8 cellular contexts compared by ENCODE assay signal in genomic region chr4:25376754-25377571, GRCh38. TPM values are rescaled to one million over a fixed set of nuclear protein-coding genes. Genes with fewer than 3 reads are reported as not detected.
DNase-seq lines count a peak whose midpoint lies in the region; ATAC-seq and TF ChIP-seq lines count a peak whose summit lies in the region.

ANAPC4 (plus strand) TSS chr4:25377263; CDS start chr4:25377428, 165 bp downstream.

- H3K4me1 Mint-ChIP-seq in T-cell (peaks cover 3 to 16% (median 13%) of the 10 kb centered on the region in 3 donors), type B pancreatic cell (ENCODE audit: unreplicated experiment) (peaks cover 5% of the 10 kb centered on the region)

- ATAC-seq in HG02840 (IDR thresholded peaks at IDR 0.05; ENCODE audit: low FRiP score, unreplicated experiment) (peak; percentile 96), T-cell (replicated peaks in 1 of 4) (peak; percentile 93 to 96 (median 96)), heart right ventricle (peak; percentile 97 to 99 (median 98))

- peaks cover 7% of the 10 kb centered on the region for H3K36me3 Mint-ChIP-seq in T-cell
- no peaks in the 10 kb centered on the region for H3K36me3 Mint-ChIP-seq in type B pancreatic cell

- intact Hi-C loops in heart right ventricle (cut with DNase I) (loop anchor here in 4 of 10 donors (10.0 kb wide), 3 partner anchors 142 to 202 kb away; partner anchors contain the start of gene PI4K2B (in 1 of the 4)), posterior cingulate gyrus (cut with DNase I) (no loop called here)

- H3K27ac Mint-ChIP-seq in T-cell (peak within 1 kb of the TSS; percentile 66 to 87), type B pancreatic cell (peak within 1 kb of the TSS; percentile 87)

- H3K27ac ChIP-seq in adipose tissue (ENCODE audit: low read depth, low read length) (no peak within 1 kb of the TSS), heart right ventricle (peak within 1 kb of the TSS; percentile 22 to 90 (median 78))

- H3K27me3 Mint-ChIP-seq in T-cell, result no peaks in the 10 kb centered on the region
- no peaks in the 10 kb centered on the region for H3K27me3 Mint-ChIP-seq in type B pancreatic cell

- TF ChIP-seq CTCF in GM13977 (IDR thresholded peaks at IDR 0.05; ENCODE audit: extremely low read depth, insufficient read depth, missing control alignments) (no peak), heart right ventricle (IDR thresholded peaks at IDR 0.05) (peak in 4 of 9 donors; percentile 18 to 32 (median 28)), type B pancreatic cell (conservative IDR thresholded peaks at IDR 0.05) (peak; percentile 31)

- DNase-seq in GM13977 (ENCODE audit: low spot score), result peak; percentile 99
- peak; percentile 93 for DNase-seq in NCI-H1436 (lab: John Stamatoyannopoulos, UW)
- DNase-seq in T-cell, result peak; percentile 89 to 99 (median 94)
- peak; percentile 94 to 98 for DNase-seq in heart right ventricle
- DNase-seq in posterior cingulate gyrus, result peak; percentile 77 to 98 (median 89)
- DNase-seq in type B pancreatic cell (ENCODE audit: extremely low spot score, unreplicated experiment), result peak; percentile 94

- POLR2A ChIA-PET in T-cell (lab: Charles Lee), result no interaction called here

- peaks cover 0 to 8% (median 0%) of the 10 kb centered on the region in 11 donors for H3K9me3 ChIP-seq in heart right ventricle

- peak within 1 kb of the TSS; percentile 68 to 98 (median 90) for H3K4me3 ChIP-seq in heart right ventricle

- H3K4me3 Mint-ChIP-seq in T-cell (no peak within 1 kb of the TSS), type B pancreatic cell (peak within 1 kb of the TSS; percentile 81)

- H3K27me3 ChIP-seq in heart right ventricle, result no peaks in the 10 kb centered on the region

- H3K36me3 ChIP-seq in heart right ventricle, result peaks cover 0 to 24% (median 12%) of the 10 kb centered on the region in 9 donors

- 0 to 1% (median 0%) methylated on average over 44 to 71 of the region's 74 CpGs for WGBS in adipose tissue, 3 donors
- 0 to 1% methylated on average over 67 to 74 of the region's 74 CpGs for WGBS in heart right ventricle, 2 donors

- in situ Hi-C loops in GM13977 (cut with MboI; ENCODE audit: low pct_unique_long_range_greater_than_20kb, low sequenced_read_pairs, unreplicated experiment), result no loop called here

- CTCF ChIA-PET in T-cell (lab: Charles Lee), result interaction anchor here (0.9 to 1.5 kb wide), 7 partner anchors 9 to 143 kb away, joined by 3 to 7 read pairs (median 4); partner anchors contain the start of gene ZCCHC4 (in 2 of the 2)

- H3K9me3 Mint-ChIP-seq in T-cell, result no peaks in the 10 kb centered on the region
- H3K9me3 Mint-ChIP-seq in type B pancreatic cell, result no peaks in the 10 kb centered on the region

- H3K4me1 ChIP-seq in heart right ventricle, result peaks cover 0 to 33% (median 17%) of the 10 kb centered on the region in 9 donors

RNA-seq across cellular contexts. Expression of gene ANAPC4, which starts in this region (rescaled TPM):
- total RNA-seq in T-cell, result 10 to 100 TPM; 40.4 to 56.6 (median 50.5) TPM
- 10 to 100 TPM; 10.6 to 12.0 (median 11.4) TPM for polyA plus RNA-seq in adipose tissue
- total RNA-seq in heart right ventricle, result 10 to 100 TPM in 9 of 10 donors, 1 to 10 TPM in 1; 9.9 to 13.8 (median 11.5) TPM
- polyA plus RNA-seq in heart right ventricle, result 10 to 100 TPM in 1 of 2 donors, 1 to 10 TPM in 1; 8.2 to 26.7 TPM
- 17.8 and 29.1 TPM in 2 replicates for total RNA-seq in type B pancreatic cell (ENCODE audit: low replicate concordance)
